In the genomic region with DNA sequence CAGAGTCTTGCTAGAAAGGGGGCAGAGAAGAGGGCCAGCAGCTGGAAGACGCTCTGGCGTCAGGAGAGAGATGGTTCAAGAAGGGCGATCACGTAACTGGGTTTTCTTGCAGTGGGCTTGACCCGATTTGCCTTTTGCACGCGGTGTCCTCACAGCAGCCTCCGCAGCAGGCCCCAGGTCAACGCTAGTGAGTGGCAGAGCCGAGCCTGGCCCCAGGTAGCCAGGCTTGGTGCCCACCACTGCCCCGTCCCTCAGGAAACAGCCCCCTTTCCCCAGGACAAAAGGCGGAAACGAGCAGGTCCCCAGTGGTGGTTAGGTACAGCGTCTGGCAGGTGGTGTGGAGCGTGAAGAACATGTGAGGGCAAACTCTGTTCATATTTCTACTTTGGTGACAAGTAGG, we compare ENCODE assay signal across 42 cellular contexts. TPM values are rescaled to one million over a fixed set of nuclear protein-coding genes. Genes with fewer than 3 reads are reported as not detected.
"Had no signal": no experiment of that assay in that cellular context is flagged by ENCODE, and none has a peak within 500 bp of the region (broad histone marks: within the 10 kb centered on the region; RNA-seq: fewer than 3 reads in every experiment).

No MANE protein-coding gene starts in this region.

- H3K36me3 ChIP-seq: adrenal gland, ascending aorta, brain microvascular endothelial cell, breast epithelium, cardiac muscle cell had no signal

- H3K27ac Mint-ChIP-seq: activated naive CD4-positive, alpha-beta T cell treated with anti-CD3 and anti-CD28 coated beads for 36 hours; activated naive CD4-positive, alpha-beta T cell treated with anti-CD3 and anti-CD28 coated beads, Interleukin-2, amount 10 ng/mL, durations not matched to agents 7 days and 5 days; activated naive CD4-positive, alpha-beta T cell treated with anti-CD3 and anti-CD28 coated beads, Interleukin-2, amount 50 U/mL, for 24 hours; activated naive CD4-positive, alpha-beta T cell treated with anti-CD3 and anti-CD28 coated beads, Interleukin-2, amount 50 U/mL, for 72 hours; activated naive CD8-positive, alpha-beta T cell; activated naive CD8-positive, alpha-beta T cell treated with anti-CD3 and anti-CD28 coated beads for 36 hours; activated naive CD8-positive, alpha-beta T cell treated with anti-CD3 and anti-CD28 coated beads, Interleukin-2, amount 10 ng/mL, durations not matched to agents 7 days and 5 days; activated naive CD8-positive, alpha-beta T cell treated with anti-CD3 and anti-CD28 coated beads, Interleukin-2, amount 50 U/mL, for 24 hours; activated T-cell treated with anti-CD3 and anti-CD28 coated beads, Interleukin-2, amount 50 U/mL, for 24 hours; activated T-cell treated with anti-CD3 and anti-CD28 coated beads, Interleukin-2, amount 50 U/mL, for 72 hours; activated T-helper 1 cell treated with anti-CD3 and anti-CD28 coated beads, Interleukin-12 subunit alpha, Interleukin-12 subunit beta, Interleukin-2, Interleukin-4 antibody, amounts not matched to agents 30 ng/mL and 10 ng/mL and 1 ng/mL, durations not matched to agents 14 hours and 24 hours and 36 hours; activated T-helper 17 cell treated with anti-CD3 and anti-CD28 coated beads, Interleukin-2, amount 50 U/mL, for 72 hours; activated T-helper 2 cell treated with anti-CD3 and anti-CD28 coated beads, Interferon-gamma antibody, Interleukin-2, Interleukin-4, amounts not matched to agents 10 μg/mL and 5 μg/mL and 100 μg/mL, durations not matched to agents 14 hours and 24 hours and 36 hours; brain had no signal

- H3K36me3 Mint-ChIP-seq: activated naive CD4-positive, alpha-beta T cell treated with anti-CD3 and anti-CD28 coated beads, Interleukin-2, amount 10 ng/mL, durations not matched to agents 7 days and 5 days; activated naive CD4-positive, alpha-beta T cell treated with anti-CD3 and anti-CD28 coated beads, Interleukin-2, amount 50 U/mL, for 24 hours; activated naive CD4-positive, alpha-beta T cell treated with anti-CD3 and anti-CD28 coated beads, Interleukin-2, amount 50 U/mL, for 72 hours; activated naive CD8-positive, alpha-beta T cell; activated naive CD8-positive, alpha-beta T cell treated with anti-CD3 and anti-CD28 coated beads for 36 hours; activated naive CD8-positive, alpha-beta T cell treated with anti-CD3 and anti-CD28 coated beads, Interleukin-2, amount 10 ng/mL, durations not matched to agents 7 days and 5 days; brain had no signal

- H3K4me3 Mint-ChIP-seq: activated naive CD4-positive, alpha-beta T cell treated with anti-CD3 and anti-CD28 coated beads for 36 hours; activated naive CD4-positive, alpha-beta T cell treated with anti-CD3 and anti-CD28 coated beads, Interleukin-2, amount 10 ng/mL, durations not matched to agents 7 days and 5 days; activated naive CD4-positive, alpha-beta T cell treated with anti-CD3 and anti-CD28 coated beads, Interleukin-2, amount 50 U/mL, for 24 hours; activated naive CD8-positive, alpha-beta T cell; activated naive CD8-positive, alpha-beta T cell treated with anti-CD3 and anti-CD28 coated beads for 36 hours; activated naive CD8-positive, alpha-beta T cell treated with anti-CD3 and anti-CD28 coated beads, Interleukin-2, amount 10 ng/mL, durations not matched to agents 7 days and 5 days; activated naive CD8-positive, alpha-beta T cell treated with anti-CD3 and anti-CD28 coated beads, Interleukin-2, amount 50 U/mL, for 24 hours; activated T-cell treated with anti-CD3 and anti-CD28 coated beads, Interleukin-2, amount 50 U/mL, for 24 hours; activated T-cell treated with anti-CD3 and anti-CD28 coated beads, Interleukin-2, amount 50 U/mL, for 4 hours; activated T-cell treated with anti-CD3 and anti-CD28 coated beads, Interleukin-2, amount 50 U/mL, for 72 hours; activated T-helper 1 cell treated with anti-CD3 and anti-CD28 coated beads, Interleukin-12 subunit alpha, Interleukin-12 subunit beta, Interleukin-2, Interleukin-4 antibody, amounts not matched to agents 30 ng/mL and 10 ng/mL and 1 ng/mL, durations not matched to agents 14 hours and 24 hours and 36 hours; activated T-helper 17 cell treated with anti-CD3 and anti-CD28 coated beads, Interleukin-2, amount 50 U/mL, for 72 hours; brain; central memory CD8-positive, alpha-beta T cell had no signal

- H3K27ac ChIP-seq: adrenal gland, ascending aorta, body of pancreas, brain microvascular endothelial cell, breast epithelium, cardiac muscle cell had no signal

- H3K9me3 ChIP-seq: adrenal gland, ascending aorta, body of pancreas, breast epithelium had no signal

- H3K27me3 ChIP-seq: adrenal gland, ascending aorta, brain microvascular endothelial cell, breast epithelium, cardiac muscle cell had no signal

- ATAC-seq: activated naive CD4-positive, alpha-beta T cell treated with anti-CD3 and anti-CD28 coated beads, Interleukin-2, amount 50 U/mL, for 72 hours; activated naive CD8-positive, alpha-beta T cell treated with anti-CD3 and anti-CD28 coated beads, Interleukin-2, amount 50 U/mL, for 24 hours; activated T-cell treated with anti-CD3 and anti-CD28 coated beads, Interleukin-2, amount 50 U/mL, for 4 hours; activated T-cell treated with anti-CD3 and anti-CD28 coated beads, Interleukin-2, amount 50 U/mL, for 72 hours; activated T-helper 17 cell treated with anti-CD3 and anti-CD28 coated beads, Interleukin-2, amount 50 U/mL, for 72 hours; body of pancreas had no signal

- DNase-seq: activated effector memory CD4-positive, alpha-beta T cell treated with anti-CD3 and anti-CD28 coated beads, Interleukin-2, amount 50 U/mL, for 16 hours; activated effector memory CD4-positive, alpha-beta T cell treated with Interleukin-2 at 50 U/mL for 16 hours; activated gamma-delta T cell; activated gamma-delta T cell treated with Interleukin-2 at 50 U/mL for 16 hours; activated naive CD4-positive, alpha-beta T cell; activated naive CD4-positive, alpha-beta T cell treated with anti-CD3 and anti-CD28 coated beads for 36 hours; activated naive CD4-positive, alpha-beta T cell treated with anti-CD3 and anti-CD28 coated beads, Interleukin-2, amount 10 ng/mL, durations not matched to agents 7 days and 5 days; activated naive CD4-positive, alpha-beta T cell treated with anti-CD3 and anti-CD28 coated beads, Interleukin-2, amount 50 U/mL, for 16 hours; activated naive CD4-positive, alpha-beta T cell treated with Interleukin-2 at 50 U/mL for 16 hours; activated naive CD8-positive, alpha-beta T cell treated with anti-CD3 and anti-CD28 coated beads for 36 hours; activated naive CD8-positive, alpha-beta T cell treated with anti-CD3 and anti-CD28 coated beads, Interleukin-2, amount 10 ng/mL, durations not matched to agents 7 days and 5 days; activated naive CD8-positive, alpha-beta T cell treated with anti-CD3 and anti-CD28 coated beads, Interleukin-2, amount 50 U/mL, for 24 hours; activated T-cell treated with anti-CD3 and anti-CD28 coated beads for 4 hours; activated T-cell treated with anti-CD3 and anti-CD28 coated beads, Interleukin-2, amount 50 U/mL, for 1 hour; activated T-cell treated with anti-CD3 and anti-CD28 coated beads, Interleukin-2, amount 50 U/mL, for 24 hours; activated T-cell treated with anti-CD3 and anti-CD28 coated beads, Interleukin-2, amount 50 U/mL, for 4 hours; activated T-cell treated with anti-CD3 and anti-CD28 coated beads, Interleukin-2, amount 50 U/mL, for 48 hours; activated T-cell treated with anti-CD3 and anti-CD28 coated beads, Interleukin-2, amount 50 U/mL, for 72 hours; adrenal gland; amniotic stem cell; amygdala; anterior cingulate cortex; aorta; body of pancreas; brain microvascular endothelial cell; caudate nucleus; central memory CD4-positive, alpha-beta T cell; cerebellar nuclear complex had no signal

- H3K4me1 ChIP-seq: adrenal gland, ascending aorta, body of pancreas, breast epithelium had no signal

- H3K9me3 Mint-ChIP-seq: activated naive CD4-positive, alpha-beta T cell treated with anti-CD3 and anti-CD28 coated beads for 36 hours; activated naive CD4-positive, alpha-beta T cell treated with anti-CD3 and anti-CD28 coated beads, Interleukin-2, amount 10 ng/mL, durations not matched to agents 7 days and 5 days; activated naive CD4-positive, alpha-beta T cell treated with anti-CD3 and anti-CD28 coated beads, Interleukin-2, amount 50 U/mL, for 24 hours; activated naive CD4-positive, alpha-beta T cell treated with anti-CD3 and anti-CD28 coated beads, Interleukin-2, amount 50 U/mL, for 72 hours; activated naive CD8-positive, alpha-beta T cell treated with anti-CD3 and anti-CD28 coated beads for 36 hours; activated naive CD8-positive, alpha-beta T cell treated with anti-CD3 and anti-CD28 coated beads, Interleukin-2, amount 10 ng/mL, durations not matched to agents 7 days and 5 days; activated naive CD8-positive, alpha-beta T cell treated with anti-CD3 and anti-CD28 coated beads, Interleukin-2, amount 50 U/mL, for 24 hours; activated T-cell treated with anti-CD3 and anti-CD28 coated beads, Interleukin-2, amount 50 U/mL, for 24 hours; activated T-cell treated with anti-CD3 and anti-CD28 coated beads, Interleukin-2, amount 50 U/mL, for 4 hours; activated T-cell treated with anti-CD3 and anti-CD28 coated beads, Interleukin-2, amount 50 U/mL, for 72 hours; activated T-helper 1 cell treated with anti-CD3 and anti-CD28 coated beads, Interleukin-12 subunit alpha, Interleukin-12 subunit beta, Interleukin-2, Interleukin-4 antibody, amounts not matched to agents 30 ng/mL and 10 ng/mL and 1 ng/mL, durations not matched to agents 14 hours and 24 hours and 36 hours; activated T-helper 17 cell treated with anti-CD3 and anti-CD28 coated beads, Interleukin-2, amount 50 U/mL, for 72 hours; activated T-helper 2 cell treated with anti-CD3 and anti-CD28 coated beads, Interferon-gamma antibody, Interleukin-2, Interleukin-4, amounts not matched to agents 10 μg/mL and 5 μg/mL and 100 μg/mL, durations not matched to agents 14 hours and 24 hours and 36 hours; central memory CD8-positive, alpha-beta T cell had no signal

- H3K27me3 Mint-ChIP-seq: activated naive CD4-positive, alpha-beta T cell treated with anti-CD3 and anti-CD28 coated beads, Interleukin-2, amount 10 ng/mL, durations not matched to agents 7 days and 5 days; activated naive CD4-positive, alpha-beta T cell treated with anti-CD3 and anti-CD28 coated beads, Interleukin-2, amount 50 U/mL, for 24 hours; activated naive CD8-positive, alpha-beta T cell; activated naive CD8-positive, alpha-beta T cell treated with anti-CD3 and anti-CD28 coated beads for 36 hours; activated naive CD8-positive, alpha-beta T cell treated with anti-CD3 and anti-CD28 coated beads, Interleukin-2, amount 50 U/mL, for 24 hours; activated T-cell treated with anti-CD3 and anti-CD28 coated beads, Interleukin-2, amount 50 U/mL, for 24 hours; activated T-helper 17 cell treated with anti-CD3 and anti-CD28 coated beads, Interleukin-2, amount 50 U/mL, for 72 hours; central memory CD8-positive, alpha-beta T cell had no signal

- H3K4me1 Mint-ChIP-seq: activated naive CD4-positive, alpha-beta T cell treated with anti-CD3 and anti-CD28 coated beads, Interleukin-2, amount 10 ng/mL, durations not matched to agents 7 days and 5 days; activated naive CD4-positive, alpha-beta T cell treated with anti-CD3 and anti-CD28 coated beads, Interleukin-2, amount 50 U/mL, for 24 hours; activated naive CD8-positive, alpha-beta T cell treated with anti-CD3 and anti-CD28 coated beads for 36 hours; activated naive CD8-positive, alpha-beta T cell treated with anti-CD3 and anti-CD28 coated beads, Interleukin-2, amount 10 ng/mL, durations not matched to agents 7 days and 5 days; activated naive CD8-positive, alpha-beta T cell treated with anti-CD3 and anti-CD28 coated beads, Interleukin-2, amount 50 U/mL, for 24 hours; brain; central memory CD8-positive, alpha-beta T cell had no signal

- H3K4me3 ChIP-seq: adrenal gland, ascending aorta, body of pancreas, breast epithelium, cardiac muscle cell had no signal

RNA-seq across cellular contexts. Expression of a gene that starts 8.6 kb away (rescaled TPM):
- total RNA-seq: activated naive CD4-positive, alpha-beta T cell treated with anti-CD3 and anti-CD28 coated beads for 36 hours; activated T-cell treated with anti-CD3 and anti-CD28 coated beads, Interleukin-2, amount 50 U/mL, for 72 hours; activated T-helper 1 cell treated with anti-CD3 and anti-CD28 coated beads, Interleukin-12 subunit alpha, Interleukin-12 subunit beta, Interleukin-2, Interleukin-4 antibody, amounts not matched to agents 30 ng/mL and 10 ng/mL and 1 ng/mL, durations not matched to agents 14 hours and 24 hours and 36 hours; activated T-helper 2 cell treated with anti-CD3 and anti-CD28 coated beads, Interferon-gamma antibody, Interleukin-2, Interleukin-4, amounts not matched to agents 10 μg/mL and 5 μg/mL and 100 μg/mL, durations not matched to agents 14 hours and 24 hours and 36 hours; ascending aorta; astrocyte; body of pancreas; bronchial epithelial cell; cardiac muscle cell; cardiac septum had no signal
- polyA plus RNA-seq: cardiac muscle cell had no signal
